Comparison of ENCODE assay signal across 10 cellular contexts in genomic region chr1:26162220-26162703, GRCh38. TPM values are rescaled to one million over a fixed set of nuclear protein-coding genes. Genes with fewer than 3 reads are reported as not detected.
DNase-seq lines count a peak whose midpoint lies in the region; ATAC-seq and TF ChIP-seq lines count a peak whose summit lies in the region.
"Had no signal": no experiment of that assay in that cellular context is flagged by ENCODE, and none has a peak within 500 bp of the region (broad histone marks: within the 10 kb centered on the region; RNA-seq: fewer than 3 reads in every experiment).

No MANE protein-coding gene starts in this region.

- no peak for ATAC-seq in HG02870 (IDR thresholded peaks at IDR 0.05; ENCODE audit: unreplicated experiment)

- peaks cover 0 to 4% of the 10 kb centered on the region in 2 experiments; a peak in 1 of 5 replicates for H3K9me3 Mint-ChIP-seq in H9

- H3K18ac ChIP-seq in H9 (ENCODE audit: insufficient read length, low read depth, low read length) = no peak overlapping the region

- no peak overlapping the region for H4K91ac ChIP-seq in H9 (ENCODE audit: insufficient read length, low read depth, low read length)

- no peak overlapping the region for H2BK12ac ChIP-seq in H9 (ENCODE audit: insufficient read length, low read depth, low read length)

- H3T11ph ChIP-seq in H9 (ENCODE audit: low read length) = no peak overlapping the region

- H3K4me1 ChIP-seq in H9 (ENCODE audit: insufficient read depth, low read length) (peaks cover 9% of the 10 kb centered on the region; the same call in 1 of the 2 replicates), left ventricle myocardium inferior (peaks cover 69% of the 10 kb centered on the region)

- H2BK15ac ChIP-seq in H9 (ENCODE audit: low read depth, low read length) = no peak overlapping the region

- no peak overlapping the region for H4K5ac ChIP-seq in H9 (ENCODE audit: insufficient read length, low read depth, low read length)

- H3K56ac ChIP-seq in H9 (ENCODE audit: insufficient read length, low read depth, low read length) = no peak overlapping the region

- no peaks in the 10 kb centered on the region for H3K79me2 ChIP-seq in H9 (ENCODE audit: insufficient read depth, low read length)

- H3K27me3 ChIP-seq in H9 (ENCODE audit: insufficient read depth, low read length) (peaks cover 29% of the 10 kb centered on the region; the same call in 1 of the 2 replicates), left ventricle myocardium inferior (ENCODE audit: low read depth) (no peaks in the 10 kb centered on the region)

- peaks cover 41 to 58% of the 10 kb centered on the region in 2 experiments for H3K4me1 Mint-ChIP-seq in H9

- peaks cover 89% of the 10 kb centered on the region for H3K27me3 Mint-ChIP-seq in H9 (ENCODE audit: low read depth)

- H2AFZ ChIP-seq in H9 (ENCODE audit: low read length) = no peak overlapping the region

- intact Hi-C loops in left ventricle myocardium inferior (cut with micrococcal nuclease) = no loop called here

- H3K23ac ChIP-seq in H9 (ENCODE audit: insufficient read length, low read depth, low read length) = no peak overlapping the region

- DNase-seq in H9 (no peak), left ventricle myocardium inferior (no peak), COLO829 (ENCODE audit: low spot score) (no peak), HPDE6-E6E7 (ENCODE audit: extremely low spot score) (no peak)
- no peak for DNase-seq in stimulated activated CD4-positive, alpha-beta T cell treated with anti-CD3 and anti-CD28 coated beads, Interleukin-1b, Interleukin-23, amount 100 ng/mL, for 48 hours
- DNase-seq: GOT3 had no signal

- H3K9me3 ChIP-seq in H9 (ENCODE audit: control insufficient read depth, low read depth, low read length) (no peaks in the 10 kb centered on the region), left ventricle myocardium inferior (replicated peaks) (no peaks in the 10 kb centered on the region)

- no peak overlapping the region for H3K4ac ChIP-seq in H9 (ENCODE audit: low read depth, low read length)

- no peak overlapping the region for H2AK5ac ChIP-seq in H9 (ENCODE audit: insufficient read length, low read length)

- H3K4me2 ChIP-seq in H9 (ENCODE audit: insufficient read depth, insufficient read length, low read length) = peak overlapping the region; percentile 46

- no CpG with 5 or more reads among the region's 20 CpGs for WGBS in H9 (ENCODE audit: extremely low coverage, insufficient read length, low lambda C conversion rate)

- peaks cover 19% of the 10 kb centered on the region for H3K23me2 ChIP-seq in H9 (ENCODE audit: insufficient read length, low read depth, low read length, poor library complexity, severe bottlenecking)

- no peak overlapping the region for H3K14ac ChIP-seq in H9 (ENCODE audit: insufficient read depth, low read length)

- no peaks in the 10 kb centered on the region for H3K36me3 ChIP-seq in left ventricle myocardium inferior

- H3K36me3 Mint-ChIP-seq in H9 (ENCODE audit: insufficient read depth in 1 of 3, low read depth in 3 of 3) = no peaks in the 10 kb centered on the region

- peak overlapping the region; percentile 51 to 80 for H3K4me3 Mint-ChIP-seq in H9

- H2BK120ac ChIP-seq in H9 (ENCODE audit: low read depth, low read length, poor library complexity, severe bottlenecking) = no peak overlapping the region

- no peak overlapping the region for H3K9ac ChIP-seq in H9 (ENCODE audit: extremely low read depth, insufficient read length, low read length)

- H3K79me1 ChIP-seq in H9 (ENCODE audit: insufficient read depth, low read depth, low read length, poor library complexity, severe bottlenecking) = no peaks in the 10 kb centered on the region

- H2BK5ac ChIP-seq in H9 (ENCODE audit: insufficient read length, low read length) = no peak overlapping the region

- H3K27ac Mint-ChIP-seq in H9 = no peak overlapping the region; a peak in 1 of 7 replicates

- TF ChIP-seq CTCF in H9 (conservative IDR thresholded peaks at IDR 0.05) (no peak), VCaP (conservative IDR thresholded peaks at IDR 0.05) (no peak), left ventricle myocardium inferior (IDR thresholded peaks at IDR 0.05; ENCODE audit: borderline replicate concordance) (no peak)

- no peak overlapping the region for H2BK20ac ChIP-seq in H9 (ENCODE audit: low read depth, low read length, poor library complexity, severe bottlenecking)

- H3K4me3 ChIP-seq in left ventricle myocardium inferior = peak overlapping the region; percentile 68
- peak overlapping the region; percentile 17 to 47 (median 30) for H3K4me3 ChIP-seq in skin epidermis
- H3K4me3 ChIP-seq: SK-N-MC had no signal

- no peak overlapping the region for H4K8ac ChIP-seq in H9 (replicated peaks; ENCODE audit: insufficient read length, low read depth, low read length)

- no peaks in the 10 kb centered on the region for H4K20me1 ChIP-seq in H9 (ENCODE audit: control insufficient read depth, insufficient read depth, insufficient read length)

- H3K27ac ChIP-seq in H9 (ENCODE audit: insufficient read length, low read depth, low read length) (no peak overlapping the region), VCaP (peak overlapping the region; percentile 71), left ventricle myocardium inferior (replicated peaks) (peak overlapping the region; percentile 98), skin epidermis (no peak overlapping the region)
- H3K27ac ChIP-seq: SK-N-MC had no signal

RNA-seq across cellular contexts. Expression of gene FAM110D, which starts 3.4 kb away (rescaled TPM):
- total RNA-seq in H9 (2021) (0.46 TPM in 2 replicates), left ventricle myocardium inferior (3.1 TPM)

RNA-seq across cellular contexts. Expression of gene C1orf232, which starts 6.5 kb away (rescaled TPM):
- total RNA-seq in H9 (2021) = not detected in 2 replicates
- total RNA-seq in left ventricle myocardium inferior = not detected

RNA-seq across cellular contexts. Expression of gene ZNF593, which starts 7.4 kb away (rescaled TPM):
- 48.2 and 51.2 TPM in 2 replicates for total RNA-seq in H9 (2021)
- 13.7 TPM for total RNA-seq in left ventricle myocardium inferior

RNA-seq across cellular contexts. Expression of gene ZNF593OS, which starts 9.4 kb away (rescaled TPM):
- total RNA-seq in H9 (2021) (not detected in 2 replicates), left ventricle myocardium inferior (not detected)

RNA-seq across cellular contexts. Expression of gene CNKSR1, which starts 15.0 kb away (rescaled TPM):
- total RNA-seq in H9 (2021) (23.4 and 26.3 TPM in 2 replicates), left ventricle myocardium inferior (1.8 TPM)

Comparison
In these comparisons a context has a peak if more than half of its experiments do, and no peak if none do; other contexts are left out.
1. H3K27ac ChIP-seq: peak in VCaP (single experiment) and left ventricle myocardium inferior (single experiment); none in H9 (single experiment) and skin epidermis (0 of 21).